Comparison of ENCODE assay signal across 24 cellular contexts in the genomic region with DNA sequence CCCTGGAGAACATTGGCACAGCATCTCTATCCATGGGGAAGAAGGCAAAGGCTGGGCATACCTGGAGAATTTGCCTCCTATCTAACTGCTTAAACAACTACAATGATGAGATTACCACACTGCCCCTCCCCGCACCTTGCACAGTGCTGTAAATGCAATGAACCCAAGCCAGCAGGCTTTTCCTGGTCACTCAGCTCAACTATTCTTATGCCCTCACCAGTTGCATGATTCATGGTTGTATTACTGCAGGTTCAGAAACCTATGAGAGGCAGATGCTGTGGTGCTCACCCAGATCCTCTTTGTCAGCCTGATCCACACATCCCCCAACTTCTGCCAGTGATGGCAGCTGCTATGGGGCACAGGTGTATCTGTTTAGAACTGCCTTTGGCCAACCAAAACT.
"Had no signal": no experiment of that assay in that cellular context is flagged by ENCODE, and none has a peak within 500 bp of the region (broad histone marks: within the 10 kb centered on the region; RNA-seq: fewer than 3 reads in every experiment).

No MANE protein-coding gene starts in this region.

- H3K9me3 Mint-ChIP-seq: endodermal cell; neural progenitor cell; stimulated activated memory B cell treated with anti-CD40 and anti-IgM and Interleukin-4, amounts not matched to agents 10 μg/mL and 1 μg/mL and 100 μg/mL, for 72 hours had no signal

- H3K27me3 Mint-ChIP-seq: stimulated activated memory B cell treated with anti-CD40 and anti-IgM and Interleukin-4, amounts not matched to agents 10 μg/mL and 1 μg/mL and 100 μg/mL, for 72 hours had no signal

- H3K36me3 ChIP-seq: gastrocnemius medialis, neural progenitor cell, pancreas, prostate gland, right lobe of liver, spleen, stomach had no signal

- H3K4me1 ChIP-seq: gastrocnemius medialis, neural progenitor cell, pancreas, prostate gland, right lobe of liver, spleen, stomach had no signal

- FAIRE-seq: endothelial cell of umbilical vein, pancreas had no signal

- DNase-seq: caudate nucleus; effector CD4-positive, alpha-beta T cell; endodermal cell; gastrocnemius medialis; glutamatergic neuron; islet precursor cell; mucosa of descending colon; natural killer cell; nucleus accumbens; pancreas; retina; right lobe of liver; spleen; stimulated activated CD4-positive, alpha-beta T cell treated with anti-CD3 and anti-CD28 coated beads, Interleukin-15, amount 100 ng/mL, for 24 hours; stimulated activated CD4-positive, alpha-beta T cell treated with anti-CD3 and anti-CD28 coated beads, Interleukin-1b, Interleukin-23, amount 100 ng/mL, for 48 hours; stimulated activated CD4-positive, alpha-beta T cell treated with anti-CD3 and anti-CD28 coated beads, Interleukin-4, amount 100 ng/mL, for 24 hours; stomach; trophoblast cell had no signal

- H3K27ac Mint-ChIP-seq: endodermal cell; natural killer cell; neural progenitor cell; stimulated activated memory B cell treated with anti-CD40 and anti-IgM and Interleukin-4, amounts not matched to agents 10 μg/mL and 1 μg/mL and 100 μg/mL, for 72 hours had no signal

- H3K4me3 Mint-ChIP-seq: endodermal cell; natural killer cell; neural progenitor cell; stimulated activated memory B cell treated with anti-CD40 and anti-IgM and Interleukin-4, amounts not matched to agents 10 μg/mL and 1 μg/mL and 100 μg/mL, for 72 hours had no signal

- H3K4me1 Mint-ChIP-seq: endodermal cell; natural killer cell; neural progenitor cell; stimulated activated memory B cell treated with anti-CD40 and anti-IgM and Interleukin-4, amounts not matched to agents 10 μg/mL and 1 μg/mL and 100 μg/mL, for 72 hours had no signal

- H3K27ac ChIP-seq: coronary artery, gastrocnemius medialis, neural progenitor cell, pancreas, prostate gland, right lobe of liver, spleen, stomach had no signal

- H3K4me3 ChIP-seq: coronary artery, gastrocnemius medialis, mucosa of descending colon, neural progenitor cell, pancreas, prostate gland, right lobe of liver, spleen, stomach had no signal

- H3K27me3 ChIP-seq: gastrocnemius medialis, neural progenitor cell, pancreas, right lobe of liver, stomach had no signal

- H3K36me3 Mint-ChIP-seq: natural killer cell; neural progenitor cell; stimulated activated memory B cell treated with anti-CD40 and anti-IgM and Interleukin-4, amounts not matched to agents 10 μg/mL and 1 μg/mL and 100 μg/mL, for 72 hours had no signal

- ATAC-seq: esophagus mucosa; gastrocnemius medialis; mucosa of descending colon; natural killer cell; pancreas; right lobe of liver; stimulated activated memory B cell treated with anti-CD40 and anti-IgM and Interleukin-4, amounts not matched to agents 10 μg/mL and 1 μg/mL and 100 μg/mL, for 72 hours had no signal
